ENCODE assay signal across 12 cellular contexts in the genomic region with DNA sequence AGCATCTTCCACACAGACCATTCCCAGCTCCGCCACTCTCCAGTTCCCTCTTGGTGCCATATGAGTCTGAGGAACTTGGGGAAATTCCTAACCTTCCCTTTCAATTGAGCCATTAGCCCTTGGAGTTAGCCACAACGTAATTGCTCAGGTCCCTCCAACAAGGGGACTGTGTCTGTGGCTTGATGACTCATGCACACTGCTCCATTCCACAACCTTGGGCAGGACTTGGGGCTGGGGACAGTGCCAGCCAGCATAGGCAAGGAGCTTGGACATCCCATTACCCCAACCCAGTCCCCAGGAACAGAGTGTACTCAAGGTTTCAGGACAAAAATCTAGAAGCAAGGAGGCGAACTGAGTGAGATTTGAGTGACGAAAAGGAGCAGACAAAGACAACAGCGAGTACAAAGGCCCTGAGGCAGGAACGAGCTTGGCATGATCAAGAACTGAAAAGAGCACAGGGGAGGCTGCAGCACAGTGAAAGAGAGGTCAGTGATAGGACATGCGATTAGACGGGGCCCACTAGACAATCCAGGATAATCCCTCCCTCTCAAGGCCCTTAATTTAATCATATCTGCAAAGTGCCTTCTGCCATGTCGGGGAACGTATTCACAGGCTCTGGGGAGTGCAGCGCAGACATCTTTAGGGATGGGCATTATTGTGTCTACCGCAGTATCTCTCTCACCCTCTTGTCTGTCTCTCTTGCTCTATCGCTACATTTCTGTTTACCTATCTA. TPM values are rescaled to one million over a fixed set of nuclear protein-coding genes. Genes with fewer than 3 reads are reported as not detected.
A peak's percentile ranks its signal among the peaks of the same experiment; 100 is the strongest.
DNase-seq lines count a peak whose midpoint lies in the region; ATAC-seq, FAIRE-seq and TF ChIP-seq lines count a peak whose summit lies in the region.
"Had no signal": no experiment of that assay in that cellular context is flagged by ENCODE, and none has a peak within 500 bp of the region (broad histone marks: within the 10 kb centered on the region; RNA-seq: fewer than 3 reads in every experiment).

No MANE protein-coding gene starts in this region.

- H3K4me3 ChIP-seq in HUES6 (ENCODE audit: low read depth, low read length), result no peak overlapping the region
- H3K4me3 ChIP-seq in kidney (ENCODE audit: low read length in 2 of 2), result no peak overlapping the region
- no peak overlapping the region for H3K4me3 ChIP-seq in suprapubic skin
- H3K4me3 ChIP-seq: colonic mucosa had no signal

- FAIRE-seq in kidney (lab: Jason Lieb, UNC), result no peak

- no peak for ATAC-seq in WTC11

- H3K4me1 Mint-ChIP-seq in WTC11, result peaks cover 65% of the 10 kb centered on the region

- no peaks in the 10 kb centered on the region for H3K36me3 Mint-ChIP-seq in WTC11

- no peaks in the 10 kb centered on the region for H3K27me3 Mint-ChIP-seq in WTC11 (ENCODE audit: low read depth)

- CTCF ChIA-PET in WTC11 (lab: Charles Lee), result interaction anchor here (0.8 kb wide), 1 partner anchor 78 kb away, joined by 4 read pairs; no protein-coding TSS in a partner anchor

- H3K27me3 ChIP-seq in HUES6 (ENCODE audit: control insufficient read depth, insufficient read depth, low read length) (no peaks in the 10 kb centered on the region), suprapubic skin (no peaks in the 10 kb centered on the region)
- H3K27me3 ChIP-seq: colonic mucosa had no signal

- no peaks in the 10 kb centered on the region for H3K36me3 ChIP-seq in HUES6 (ENCODE audit: control insufficient read depth, insufficient read depth, low read length)
- H3K36me3 ChIP-seq in kidney (ENCODE audit: control insufficient read depth in 1 of 2, insufficient read depth in 2 of 2, low read length in 2 of 2), result no peaks in the 10 kb centered on the region
- H3K36me3 ChIP-seq in suprapubic skin, result no peaks in the 10 kb centered on the region
- H3K36me3 ChIP-seq: colonic mucosa had no signal

- TF ChIP-seq CTCF in WTC11 (IDR thresholded peaks at IDR 0.05) (no peak), kidney (IDR thresholded peaks at IDR 0.05; ENCODE audit: borderline replicate concordance, extremely low read depth, insufficient read depth) (no peak), suprapubic skin (IDR thresholded peaks at IDR 0.05) (no peak)

- TF ChIP-seq POLR2A in suprapubic skin (IDR thresholded peaks at IDR 0.05), result no peak

- H3K27ac ChIP-seq in HUES6 (ENCODE audit: low read depth, low read length), result no peak overlapping the region
- H3K27ac ChIP-seq in kidney (ENCODE audit: low read depth in 2 of 2, low read length in 2 of 2), result no peak overlapping the region
- H3K27ac ChIP-seq in suprapubic skin, result no peak overlapping the region
- H3K27ac ChIP-seq: colonic mucosa had no signal

- POLR2A ChIA-PET in WTC11 (lab: Charles Lee), result no interaction called here

- H3K9ac ChIP-seq in HUES6 (ENCODE audit: low read length) (peak overlapping the region; percentile 2), kidney (ENCODE audit: low read length in 2 of 2) (no peak overlapping the region)

- no peaks in the 10 kb centered on the region for H3K9me3 Mint-ChIP-seq in WTC11

- 89% methylated on average over 13 of the region's 13 CpGs for whole genome bisulfite sequencing in suprapubic skin

- peak; percentile 65 for DNase-seq in AG08395 (ENCODE audit: low spot score)
- DNase-seq in WTC11 (ENCODE audit: low spot score), result no peak
- peak; percentile 80 for DNase-seq in kidney
- no peak for DNase-seq in NCI-H69 (lab: John Stamatoyannopoulos, UW)
- DNase-seq in NCI-H2171 treated with DMSO at 0.1 percent for 48 hours (lab: John Stamatoyannopoulos, UW), result no peak
- DNase-seq in NCI-H1436 (lab: John Stamatoyannopoulos, UW), result no peak
- DNase-seq in suprapubic skin (ENCODE audit: low spot score in 2 of 2), result no peak
- DNase-seq: colonic mucosa, GOT3, hippocampal formation, NCI-H2171 had no signal

- H3K4me3 Mint-ChIP-seq in WTC11, result no peak overlapping the region

- no peak for TF ChIP-seq EP300 in suprapubic skin (IDR thresholded peaks at IDR 0.05)

- intact Hi-C loops in kidney (cut with DNase I), result no loop called here

- H3K9me3 ChIP-seq in HUES6 (ENCODE audit: control insufficient read depth, insufficient read depth, low read depth, low read length), result no peaks in the 10 kb centered on the region
- H3K9me3 ChIP-seq in kidney (ENCODE audit: control insufficient read depth in 1 of 2, low read length in 2 of 2), result no peaks in the 10 kb centered on the region
- no peaks in the 10 kb centered on the region for H3K9me3 ChIP-seq in suprapubic skin
- H3K9me3 ChIP-seq: colonic mucosa had no signal

- H3K4me1 ChIP-seq in HUES6 (ENCODE audit: control insufficient read depth, insufficient read depth, low read length), result peaks cover 62% of the 10 kb centered on the region
- peaks cover 18 to 19% of the 10 kb centered on the region in 2 donors for H3K4me1 ChIP-seq in kidney (ENCODE audit: control insufficient read depth in 1 of 2, insufficient read depth in 1 of 2, low read depth in 1 of 2, low read length in 2 of 2)
- peaks cover 39% of the 10 kb centered on the region for H3K4me1 ChIP-seq in suprapubic skin

- H3K27ac Mint-ChIP-seq in WTC11, result peak overlapping the region; percentile 97

TF ChIP-seq in WTC11, 78 proteins besides CTCF, POLR2A, EP300 and RAD21:
- TF ChIP-seq MLX (CRISPR knock-in tag; IDR thresholded peaks at IDR 0.05) (no peak), USF2 (CRISPR knock-in tag; IDR thresholded peaks at IDR 0.05) (no peak), ZBTB21 (CRISPR knock-in tag; IDR thresholded peaks at IDR 0.05; ENCODE audit: borderline replicate concordance) (no peak), FOXP4 (CRISPR knock-in tag; IDR thresholded peaks at IDR 0.05) (no peak), NR1H2 (CRISPR knock-in tag; IDR thresholded peaks at IDR 0.05) (no peak), ETV6 (CRISPR knock-in tag; IDR thresholded peaks at IDR 0.05) (no peak), NR3C1 (CRISPR knock-in tag; conservative IDR thresholded peaks at IDR 0.05; ENCODE audit: low read depth) (no peak)
- TF ChIP-seq, protein P1, sequence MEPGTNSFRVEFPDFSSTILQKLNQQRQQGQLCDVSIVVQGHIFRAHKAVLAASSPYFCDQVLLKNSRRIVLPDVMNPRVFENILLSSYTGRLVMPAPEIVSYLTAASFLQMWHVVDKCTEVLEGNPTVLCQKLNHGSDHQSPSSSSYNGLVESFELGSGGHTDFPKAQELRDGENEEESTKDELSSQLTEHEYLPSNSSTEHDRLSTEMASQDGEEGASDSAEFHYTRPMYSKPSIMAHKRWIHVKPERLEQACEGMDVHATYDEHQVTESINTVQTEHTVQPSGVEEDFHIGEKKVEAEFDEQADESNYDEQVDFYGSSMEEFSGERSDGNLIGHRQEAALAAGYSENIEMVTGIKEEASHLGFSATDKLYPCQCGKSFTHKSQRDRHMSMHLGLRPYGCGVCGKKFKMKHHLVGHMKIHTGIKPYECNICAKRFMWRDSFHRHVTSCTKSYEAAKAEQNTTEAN (CRISPR knock-in tag; IDR thresholded peaks at IDR 0.05), result no peak

RNA-seq across cellular contexts. Expression of gene JADE2, which starts 16.0 kb away (rescaled TPM):
- 39.4 to 46.2 TPM (median 40.8 TPM) in 3 replicates for total RNA-seq in WTC11 (2021)
- total RNA-seq in kidney, result 99.6 TPM
- 9.2 TPM for polyA plus RNA-seq in kidney (ENCODE audit: insufficient read depth, low read depth, low replicate concordance)
- total RNA-seq in suprapubic skin, result 10 to 100 TPM; 31.4 to 62.1 (median 56.6) TPM

Comparison
In these comparisons a context has a peak if more than half of its experiments do, and no peak if none do; other contexts are left out.
1. DNase-seq: peak in AG08395 (single experiment) and kidney (single experiment); none in WTC11 (single experiment), NCI-H69 (single experiment), NCI-H2171 treated with DMSO at 0.1 percent for 48 hours (single experiment), NCI-H1436 (single experiment) and suprapubic skin (0 of 2).